20 cellular contexts compared by ENCODE assay signal in genomic region chr12:6508087-6508486, GRCh38. TPM values are rescaled to one million over a fixed set of nuclear protein-coding genes. Genes with fewer than 3 reads are reported as not detected.
DNase-seq lines count a peak whose midpoint lies in the region; ATAC-seq, FAIRE-seq and TF ChIP-seq lines count a peak whose summit lies in the region.
"Had no signal": no experiment of that assay in that cellular context is flagged by ENCODE, and none has a peak within 500 bp of the region (broad histone marks: within the 10 kb centered on the region; RNA-seq: fewer than 3 reads in every experiment).

No MANE protein-coding gene starts in this region.

- H3K27ac ChIP-seq in breast epithelium (peak overlapping the region in 1 of 2 donors; percentile 1), H1 (ENCODE audit: low read depth, low read length) (no peak overlapping the region; the same call in 1 of the 2 replicates), thoracic aorta (peak overlapping the region; percentile 89 to 97)

- H3K36me3 Mint-ChIP-seq in MCF 10A (ENCODE audit: insufficient read depth, unreplicated experiment), result peaks cover 43% of the 10 kb centered on the region

- peaks cover 0 to 2% of the 10 kb centered on the region in 2 experiments for H4K20me1 ChIP-seq in H1 (replicated peaks in 1 of 2; ENCODE audit: control insufficient read depth in 1 of 2, insufficient read depth in 2 of 2, low read length in 2 of 2)

- CTCF ChIA-PET in MCF 10A (lab: Yijun Ruan, JAX), result interaction anchor here (2.7 kb wide), 1 partner anchor 30 kb away, joined by 20 read pairs; no protein-coding TSS in a partner anchor
- CTCF ChIA-PET in H1 (lab: Charles Lee; ENCODE audit: partially characterized antibody), result interaction anchor here (0.7 to 1.4 kb wide), 4 partner anchors 11 to 84 kb away, joined by 3 to 6 read pairs (median 4); no protein-coding TSS in a partner anchor

- no peaks in the 10 kb centered on the region for H3K9me3 Mint-ChIP-seq in MCF 10A (ENCODE audit: unreplicated experiment)
- H3K9me3 Mint-ChIP-seq: CD4-positive, alpha-beta memory T cell; natural killer cell treated with Interleukin-12 subunit alpha and Interleukin-12 subunit beta and Interleukin-15 and Interleukin-18, amount 100 ng/mL, for 72 hours; T-helper 2 cell treated with Interferon-gamma antibody and Interleukin-4, amounts not matched to agents 5 μg/mL and 100 μg/mL, for 36 hours had no signal

- H3K4me3 Mint-ChIP-seq in MCF 10A (ENCODE audit: unreplicated experiment), result no peak overlapping the region
- H3K4me3 Mint-ChIP-seq: CD4-positive, alpha-beta memory T cell; natural killer cell treated with Interleukin-12 subunit alpha and Interleukin-12 subunit beta and Interleukin-15 and Interleukin-18, amount 100 ng/mL, for 72 hours; T-helper 2 cell treated with Interferon-gamma antibody and Interleukin-4, amounts not matched to agents 5 μg/mL and 100 μg/mL, for 36 hours had no signal

- H2AFZ ChIP-seq in H1 (ENCODE audit: low read length), result no peak overlapping the region

- no peak overlapping the region for H2BK120ac ChIP-seq in H1 (replicated peaks; ENCODE audit: low read depth, low read length)

- no peak overlapping the region for H4K5ac ChIP-seq in H1 (ENCODE audit: insufficient read length, low read depth, low read length)

- no TSS peak for BruUV-seq in MCF 10A (replicated peaks; lab: Mats Ljungman, UMichigan)

- no peaks in the 10 kb centered on the region for H3K36me3 ChIP-seq in breast epithelium
- H3K36me3 ChIP-seq in H1 (ENCODE audit: control insufficient read depth in 2 of 4, insufficient read depth in 4 of 4, low read length in 3 of 4), result peaks cover 19 to 47% (median 37%) of the 10 kb centered on the region in 4 experiments
- H3K36me3 ChIP-seq in thoracic aorta, result peaks cover 16% of the 10 kb centered on the region

- no peaks in the 10 kb centered on the region for H3K23me2 ChIP-seq in H1 (ENCODE audit: low read depth, low read length)

- no peak overlapping the region for H3K23ac ChIP-seq in H1 (ENCODE audit: insufficient read length)

- peaks cover 5% of the 10 kb centered on the region for H3K79me1 ChIP-seq in H1 (ENCODE audit: low read depth, low read length)

- H3K4ac ChIP-seq in H1 (replicated peaks; ENCODE audit: insufficient read length, low read depth, low read length), result no peak overlapping the region

- WGBS in H1 (ENCODE audit: extremely low coverage in 1 of 2, insufficient coverage in 1 of 2, insufficient read length in 1 of 2, insufficient replicate concordance in 2 of 2, low coverage in 1 of 2, low lambda C conversion rate in 2 of 2, missing lambda C conversion rate in 1 of 2), 2 experiments, result 82% methylated on average over 7 of the region's 7 CpGs; no CpG with 5 or more reads in 1 of the 2 experiments

- H3K4me2 ChIP-seq in H1 (ENCODE audit: insufficient read depth in 1 of 2, low read depth in 2 of 2, low read length in 2 of 2), result no peak overlapping the region; a peak in 1 of 4 replicates

- H3K56ac ChIP-seq in H1 (replicated peaks; ENCODE audit: insufficient read length, low read depth, low read length), result no peak overlapping the region

- H3K4me1 ChIP-seq in breast epithelium, result no peaks in the 10 kb centered on the region
- H3K4me1 ChIP-seq in H1 (replicated peaks in 1 of 4; ENCODE audit: control insufficient read depth in 3 of 4, insufficient read depth in 4 of 4, low read length in 3 of 4), result peaks cover 3 to 7% (median 5%) of the 10 kb centered on the region in 4 experiments; a peak in 4 of 7 replicates
- H3K4me1 ChIP-seq in thoracic aorta (ENCODE audit: control insufficient read depth in 1 of 2, low read depth in 2 of 2), result peaks cover 14 to 23% of the 10 kb centered on the region in 2 donors
- H3K4me1 ChIP-seq: esophagus muscularis mucosa had no signal

- no peak overlapping the region for H3K9ac ChIP-seq in H1 (replicated peaks in 1 of 4; ENCODE audit: extremely low read depth in 1 of 4, low read depth in 3 of 4, low read length in 3 of 4)

- no peak overlapping the region for H3K18ac ChIP-seq in H1 (ENCODE audit: extremely low read depth, low read length)

- peaks cover 0 to 26% of the 10 kb centered on the region in 2 experiments; a peak in 2 of 4 replicates for H3K79me2 ChIP-seq in H1 (ENCODE audit: control insufficient read depth in 1 of 2, insufficient read depth in 2 of 2, low read length in 2 of 2)

- POLR2A ChIA-PET in MCF 10A (lab: Yijun Ruan, JAX) (interaction anchor here (0.6 to 2.9 kb wide), 10 partner anchors 11 to 293 kb away, joined by 3 to 11 read pairs (median 5); partner anchors contain the start of genes GAPDH, MRPL51 and TAPBPL), H1 (lab: Charles Lee; ENCODE audit: partially characterized antibody) (interaction anchor here (0.7 to 5.9 kb wide), 11 partner anchors 9 to 132 kb away, joined by 3 to 37 read pairs (median 5); partner anchors contain the start of genes GAPDH, SCNN1A and VAMP1)

- no peak for TF ChIP-seq CTCF in MCF 10A (IDR thresholded peaks at IDR 0.05; ENCODE audit: unreplicated experiment)
- TF ChIP-seq CTCF in breast epithelium (IDR thresholded peaks at IDR 0.05), result no peak
- no peak for TF ChIP-seq CTCF in H1 (IDR thresholded peaks at IDR 0.05; ENCODE audit: control extremely low read depth in 1 of 3, insufficient read depth in 1 of 3, low read depth in 1 of 3, low read length in 3 of 3)
- TF ChIP-seq CTCF in thoracic aorta (IDR thresholded peaks at IDR 0.05), result no peak

- H2BK12ac ChIP-seq in H1 (ENCODE audit: low read depth, low read length), result no peak overlapping the region

- no peak overlapping the region for H2BK15ac ChIP-seq in H1 (ENCODE audit: low read length)

- 0 out of 2 replicates have a peak overlapping the region, but pooled peaks have one; percentile 27 for H2BK20ac ChIP-seq in H1 (ENCODE audit: low read length)

- no peak for TF ChIP-seq EP300 in H1 (IDR thresholded peaks at IDR 0.05; ENCODE audit: borderline replicate concordance in 1 of 2, low read depth in 2 of 2, low read length in 2 of 2)

- H3K4me1 Mint-ChIP-seq in MCF 10A (ENCODE audit: insufficient read depth, unreplicated experiment), result peaks cover 8% of the 10 kb centered on the region

- DNase-seq in MCF 10A (ENCODE audit: unreplicated experiment), result no peak
- DNase-seq in breast epithelium (ENCODE audit: low spot score in 2 of 2), result no peak
- no peak for DNase-seq in H1 (ENCODE audit: low read depth in 1 of 2, low spot score in 2 of 2)
- DNase-seq in thoracic aorta (ENCODE audit: low spot score), result no peak
- no peak for DNase-seq in GM19238 (ENCODE audit: insufficient read length, low spot score)
- no peak for DNase-seq in NK-92 (lab: John Stamatoyannopoulos, UW; ENCODE audit: unreplicated experiment)
- DNase-seq: activated naive CD4-positive, alpha-beta T cell treated with anti-CD3 and anti-CD28 coated beads, Interleukin-2, amount 50 U/mL, for 16 hours; CD4-positive, alpha-beta memory T cell; DMS79; HCEC 1CT; head of caudate nucleus; NCI-H1694 treated with DMSO at 0.1 percent for 48 hours; SHP77; stimulated activated naive CD4-positive, alpha-beta T cell had no signal

- no peak overlapping the region for H3K14ac ChIP-seq in H1 (ENCODE audit: insufficient read length)

- no peak for TF ChIP-seq RAD21 in H1 (IDR thresholded peaks at IDR 0.05 in 1 of 2, conservative IDR thresholded peaks at IDR 0.05 in 1 of 2; ENCODE audit: low read depth in 2 of 2, low read length in 2 of 2)

- TF ChIP-seq POLR2A in breast epithelium (IDR thresholded peaks at IDR 0.05) (no peak), H1 (IDR thresholded peaks at IDR 0.05; ENCODE audit: control extremely low read depth in 1 of 2, low read depth in 2 of 2, low read length in 2 of 2) (no peak)

- no peaks in the 10 kb centered on the region for H3K9me3 ChIP-seq in breast epithelium
- H3K9me3 ChIP-seq in H1 (ENCODE audit: insufficient read depth in 2 of 2, low read depth in 1 of 2, low read length in 1 of 2), result no peaks in the 10 kb centered on the region
- no peaks in the 10 kb centered on the region for H3K9me3 ChIP-seq in thoracic aorta
- H3K9me3 ChIP-seq: esophagus muscularis mucosa had no signal

- H3K4me3 ChIP-seq in breast epithelium (no peak overlapping the region), H1 (ENCODE audit: extremely low read depth in 1 of 4, insufficient read depth in 2 of 4, low read depth in 3 of 4, low read length in 4 of 4) (no peak overlapping the region), thoracic aorta (no peak overlapping the region)
- H3K4me3 ChIP-seq: esophagus muscularis mucosa had no signal

- FAIRE-seq in H1 (lab: Jason Lieb, UNC), result no peak
- FAIRE-seq: bronchial epithelial cell, HTR-8/SVneo, islet of Langerhans had no signal

- H4K91ac ChIP-seq in H1 (replicated peaks; ENCODE audit: insufficient read length, low read length), result no peak overlapping the region

- no peak overlapping the region; the same call in 1 of the 2 replicates for H2BK5ac ChIP-seq in H1 (ENCODE audit: low read depth, low read length)

- ATAC-seq in thoracic aorta (ENCODE audit: insufficient number of reproducible peaks, low FRiP score, low read depth), result no peak
- ATAC-seq: natural killer cell treated with Interleukin-12 subunit alpha and Interleukin-12 subunit beta and Interleukin-15 and Interleukin-18, amount 100 ng/mL, for 72 hours had no signal

- no peaks in the 10 kb centered on the region for H3K27me3 Mint-ChIP-seq in MCF 10A (ENCODE audit: insufficient read depth, unreplicated experiment)
- H3K27me3 Mint-ChIP-seq: CD4-positive, alpha-beta memory T cell; natural killer cell treated with Interleukin-12 subunit alpha and Interleukin-12 subunit beta and Interleukin-15 and Interleukin-18, amount 100 ng/mL, for 72 hours had no signal

- H4K8ac ChIP-seq in H1 (ENCODE audit: extremely low read depth, insufficient read depth, low read length), result no peak overlapping the region

- H2AK5ac ChIP-seq in H1 (ENCODE audit: low read depth, low read length), result 0 out of 2 replicates have a peak overlapping the region, but pooled peaks have one; percentile 60

- H3K27me3 ChIP-seq in breast epithelium (no peaks in the 10 kb centered on the region), H1 (replicated peaks in 1 of 4; ENCODE audit: control insufficient read depth in 3 of 4, extremely low read depth in 1 of 4, insufficient read depth in 3 of 4, low read length in 3 of 4) (no peaks in the 10 kb centered on the region), thoracic aorta (replicated peaks; ENCODE audit: insufficient read depth) (no peaks in the 10 kb centered on the region)
- H3K27me3 ChIP-seq: esophagus muscularis mucosa had no signal

- intact Hi-C loops in MCF 10A (cut with micrococcal nuclease), result no loop called here
- intact Hi-C loops in breast epithelium (cut with DNase I; ENCODE audit: low total_unique reads), result no loop called here

- H3K27ac Mint-ChIP-seq in MCF 10A (ENCODE audit: low read depth, unreplicated experiment), result peak overlapping the region; percentile 95
- H3K27ac Mint-ChIP-seq: natural killer cell treated with Interleukin-12 subunit alpha and Interleukin-12 subunit beta and Interleukin-15 and Interleukin-18, amount 100 ng/mL, for 72 hours had no signal

RNA-seq across cellular contexts. Expression of gene NCAPD2, which starts 14.2 kb away (rescaled TPM):
- total RNA-seq in MCF 10A (2022), result 31.9 and 52.0 TPM in 2 replicates
- total RNA-seq in breast epithelium, result 10 to 100 TPM; 21.6 to 66.7 (median 53.9) TPM
- 129 and 132 TPM in 2 replicates for total RNA-seq in H1 (2021; fragmentation: NEBNext Ultra II Directional; extraction: Animal tissue kit (Norgen Biotek cat#: 25700))
- polyA plus RNA-seq in H1 (2011; rRNA removed), result 55.8 and 69.6 TPM in 2 replicates
- 80.8 TPM for polyA plus RNA-seq in H1 (2011; cell fraction: cytosol; rRNA removed)
- polyA plus RNA-seq in H1 (2011; cell fraction: nucleus; rRNA removed), result 136 TPM
- polyA plus RNA-seq in H1 (2012, experiment 1 of 2), result 87.4 to 104 TPM (median 95.1 TPM) in 4 replicates
- 28.6 TPM for polyA plus RNA-seq in H1 (2012, experiment 2 of 2)
- polyA plus RNA-seq in H1 (2013, experiment 1 of 2), result 55.8 TPM
- 51.4 TPM for polyA plus RNA-seq in H1 (2013, experiment 2 of 2)
- polyA minus RNA-seq in H1 (2011; rRNA and poly(A)+ RNA removed), result 177 and 197 TPM in 2 replicates
- 94.8 TPM for polyA minus RNA-seq in H1 (2011; cell fraction: cytosol; rRNA and poly(A)+ RNA removed)
- polyA minus RNA-seq in H1 (2011; cell fraction: nucleus; rRNA and poly(A)+ RNA removed), result 106 TPM
- total RNA-seq in thoracic aorta, result 10 to 100 TPM; 19.9 to 26.7 TPM

RNA-seq across cellular contexts. Expression of gene MRPL51, which starts 15.0 kb away (rescaled TPM):
- total RNA-seq in MCF 10A (2022) (230 and 314 TPM in 2 replicates), breast epithelium (10 to 100 TPM; 58.5 to 72.1 (median 62.4) TPM), thoracic aorta (10 to 100 TPM; 40.6 to 51.7 TPM)
- 318 and 331 TPM in 2 replicates for total RNA-seq in H1 (2021; fragmentation: NEBNext Ultra II Directional; extraction: Animal tissue kit (Norgen Biotek cat#: 25700))
- polyA plus RNA-seq in H1 (2011; rRNA removed), result 101 and 119 TPM in 2 replicates
- polyA plus RNA-seq in H1 (2011; cell fraction: cytosol; rRNA removed), result 179 TPM
- polyA plus RNA-seq in H1 (2011; cell fraction: nucleus; rRNA removed), result 62.0 TPM
- 250 to 352 TPM (median 276 TPM) in 4 replicates for polyA plus RNA-seq in H1 (2012, experiment 1 of 2)
- 64.2 TPM for polyA plus RNA-seq in H1 (2012, experiment 2 of 2)
- 764 TPM for polyA plus RNA-seq in H1 (2013, experiment 1 of 2)
- 884 TPM for polyA plus RNA-seq in H1 (2013, experiment 2 of 2)
- polyA minus RNA-seq in H1 (2011; rRNA and poly(A)+ RNA removed), result 25.9 and 35.9 TPM in 2 replicates
- 36.5 TPM for polyA minus RNA-seq in H1 (2011; cell fraction: cytosol; rRNA and poly(A)+ RNA removed)
- 27.2 TPM for polyA minus RNA-seq in H1 (2011; cell fraction: nucleus; rRNA and poly(A)+ RNA removed)

RNA-seq across cellular contexts. Expression of gene GAPDH, which starts 26.2 kb away (rescaled TPM):
- 2,995 and 4,097 TPM in 2 replicates for total RNA-seq in MCF 10A (2022)
- total RNA-seq in breast epithelium, result 1,000 to 10,000 TPM; 1,134 to 1,818 (median 1,628) TPM
- 5,175 and 5,215 TPM in 2 replicates for total RNA-seq in H1 (2021; fragmentation: NEBNext Ultra II Directional; extraction: Animal tissue kit (Norgen Biotek cat#: 25700))
- 15,878 and 16,791 TPM in 2 replicates for polyA plus RNA-seq in H1 (2011; rRNA removed)
- 15,311 TPM for polyA plus RNA-seq in H1 (2011; cell fraction: cytosol; rRNA removed)
- polyA plus RNA-seq in H1 (2011; cell fraction: nucleus; rRNA removed), result 11,358 TPM
- 6,320 to 9,842 TPM (median 9,706 TPM) in 4 replicates for polyA plus RNA-seq in H1 (2012, experiment 1 of 2)
- polyA plus RNA-seq in H1 (2012, experiment 2 of 2), result 9,111 TPM
- polyA plus RNA-seq in H1 (2013, experiment 1 of 2), result 3,841 TPM
- 3,883 TPM for polyA plus RNA-seq in H1 (2013, experiment 2 of 2)
- polyA minus RNA-seq in H1 (2011; rRNA and poly(A)+ RNA removed), result 9,722 and 10,058 TPM in 2 replicates
- 5,130 TPM for polyA minus RNA-seq in H1 (2011; cell fraction: cytosol; rRNA and poly(A)+ RNA removed)
- polyA minus RNA-seq in H1 (2011; cell fraction: nucleus; rRNA and poly(A)+ RNA removed), result 3,036 TPM
- 1,000 to 10,000 TPM; 1,700 to 2,744 TPM for total RNA-seq in thoracic aorta

RNA-seq across cellular contexts. Expression of gene VAMP1, which starts 37.6 kb away (rescaled TPM):
- total RNA-seq in MCF 10A (2022) (2.5 and 2.9 TPM in 2 replicates), breast epithelium (10 to 100 TPM in 2 of 3 donors, 1 to 10 TPM in 1; 8.2 to 12.5 (median 11.1) TPM), thoracic aorta (10 to 100 TPM; 24.4 to 29.9 TPM)
- 9.3 and 10.8 TPM in 2 replicates for total RNA-seq in H1 (2021; fragmentation: NEBNext Ultra II Directional; extraction: Animal tissue kit (Norgen Biotek cat#: 25700))
- polyA plus RNA-seq in H1 (2011; rRNA removed), result 23.1 and 28.2 TPM in 2 replicates
- 32.5 TPM for polyA plus RNA-seq in H1 (2011; cell fraction: cytosol; rRNA removed)
- polyA plus RNA-seq in H1 (2011; cell fraction: nucleus; rRNA removed), result 132 TPM
- 14.8 to 22.9 TPM (median 21.4 TPM) in 4 replicates for polyA plus RNA-seq in H1 (2012, experiment 1 of 2)
- 7.8 TPM for polyA plus RNA-seq in H1 (2012, experiment 2 of 2)
- 13.7 TPM for polyA plus RNA-seq in H1 (2013, experiment 1 of 2)
- polyA plus RNA-seq in H1 (2013, experiment 2 of 2), result 13.4 TPM
- 12.5 and 12.6 TPM in 2 replicates for polyA minus RNA-seq in H1 (2011; rRNA and poly(A)+ RNA removed)
- polyA minus RNA-seq in H1 (2011; cell fraction: cytosol; rRNA and poly(A)+ RNA removed), result 15.7 TPM
- 17.7 TPM for polyA minus RNA-seq in H1 (2011; cell fraction: nucleus; rRNA and poly(A)+ RNA removed)

RNA-seq across cellular contexts. Expression of gene IFFO1, which starts 47.8 kb away (rescaled TPM):
- total RNA-seq in MCF 10A (2022) (0.49 and 1.1 TPM in 2 replicates), breast epithelium (10 to 100 TPM in 2 of 3 donors, 1 to 10 TPM in 1; 7.2 to 22.4 (median 15.7) TPM), thoracic aorta (10 to 100 TPM; 36.2 to 68.6 TPM)
- 11.8 and 12.2 TPM in 2 replicates for total RNA-seq in H1 (2021; fragmentation: NEBNext Ultra II Directional; extraction: Animal tissue kit (Norgen Biotek cat#: 25700))
- polyA plus RNA-seq in H1 (2011; rRNA removed), result 12.8 and 16.4 TPM in 2 replicates
- 15.3 TPM for polyA plus RNA-seq in H1 (2011; cell fraction: cytosol; rRNA removed)
- polyA plus RNA-seq in H1 (2011; cell fraction: nucleus; rRNA removed), result 40.6 TPM
- polyA plus RNA-seq in H1 (2012, experiment 1 of 2), result 8.2 to 13.3 TPM (median 13.2 TPM) in 4 replicates
- 7.8 TPM for polyA plus RNA-seq in H1 (2012, experiment 2 of 2)
- 11.5 TPM for polyA plus RNA-seq in H1 (2013, experiment 1 of 2)
- 9.5 TPM for polyA plus RNA-seq in H1 (2013, experiment 2 of 2)
- polyA minus RNA-seq in H1 (2011; rRNA and poly(A)+ RNA removed), result 4.7 and 4.9 TPM in 2 replicates
- 3.6 TPM for polyA minus RNA-seq in H1 (2011; cell fraction: cytosol; rRNA and poly(A)+ RNA removed)
- polyA minus RNA-seq in H1 (2011; cell fraction: nucleus; rRNA and poly(A)+ RNA removed), result 10.6 TPM
